Comparison of ENCODE assay signal across 3 cellular contexts in the genomic region with DNA sequence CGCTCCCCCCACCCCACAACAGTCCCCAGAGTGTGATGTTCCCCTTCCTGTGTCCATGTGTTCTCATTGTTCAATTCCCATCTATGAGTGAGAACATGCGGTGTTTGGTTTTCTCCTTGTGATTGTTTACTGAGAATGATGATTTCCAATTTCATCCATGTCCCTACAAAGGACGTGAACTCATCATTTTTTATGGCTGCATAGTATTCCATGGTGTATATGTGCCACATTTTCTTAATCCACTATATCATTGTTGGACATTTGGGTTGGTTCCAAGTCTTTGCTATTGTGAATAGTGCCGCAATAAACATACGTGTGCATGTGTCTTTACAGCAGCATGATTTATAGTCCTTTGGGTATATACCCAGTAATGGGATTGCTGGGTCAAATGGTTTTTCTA. TPM values are rescaled to one million over a fixed set of nuclear protein-coding genes. Genes with fewer than 3 reads are reported as not detected.
DNase-seq lines count a peak whose midpoint lies in the region; ATAC-seq, FAIRE-seq and TF ChIP-seq lines count a peak whose summit lies in the region.
"Not testable (repeated sequence)": the region's sequence is repeated elsewhere in the genome, so short reads cannot be mapped to it uniquely, and the experiment has no call there.
"Had no signal": no experiment of that assay in that cellular context is flagged by ENCODE, and none has a peak within 500 bp of the region (broad histone marks: within the 10 kb centered on the region; RNA-seq: fewer than 3 reads in every experiment).

No MANE protein-coding gene starts in this region.

- TF ChIP-seq CTCF in HEK293 (tag by site-specific recombination; IDR thresholded peaks at IDR 0.05); K562 (IDR thresholded peaks at IDR 0.05 in 2 of 3, conservative IDR thresholded peaks at IDR 0.05 in 1 of 3; ENCODE audit: insufficient read depth in 2 of 3, low read depth in 1 of 3, low read length in 3 of 3): not testable (repeated sequence)

- CTCF ChIA-PET in HEK293 (lab: Yijun Ruan, JAX); K562 (lab: Yijun Ruan, JAX; ENCODE audit: low intra/inter-chr PET ratio): not testable (repeated sequence)

- not testable (repeated sequence) for ATAC-seq in K562

- not testable (repeated sequence) for H3K4me1 ChIP-seq in HEK293 (ENCODE audit: control insufficient read depth, insufficient read depth, low read length); K562 (replicated peaks in 1 of 2; ENCODE audit: control insufficient read depth in 2 of 2, insufficient read depth in 2 of 2, low read length in 2 of 2)

- in situ Hi-C loops in K562 (cut with MboI) = not testable (repeated sequence)

- not testable (repeated sequence) for FAIRE-seq in K562 (lab: Jason Lieb, UNC)

- TF ChIP-seq RAD21 in K562 (CRISPR knock-in tag; conservative IDR thresholded peaks at IDR 0.05 in 1 of 2, IDR thresholded peaks at IDR 0.05 in 1 of 2) = not testable (repeated sequence)

- H3K4me2 ChIP-seq in K562 (ENCODE audit: insufficient read depth, low read length) = not testable (repeated sequence)

- H3K4me3 ChIP-seq in HEK293 (ENCODE audit: low read depth, low read length); K562: not testable (repeated sequence)

- not testable (repeated sequence) for H3K27me3 ChIP-seq in K562 (ENCODE audit: control insufficient read depth in 2 of 2, insufficient read depth in 2 of 2, low read length in 2 of 2)

- BruUV-seq in K562 (replicated peaks; lab: Mats Ljungman, UMichigan) = not testable (repeated sequence)

- intact Hi-C loops in K562 (cut with micrococcal nuclease) = not testable (repeated sequence)

- H3K36me3 ChIP-seq in HEK293 (ENCODE audit: control insufficient read depth in 2 of 2, insufficient read depth in 1 of 2, low read length in 2 of 2); K562 (ENCODE audit: control insufficient read depth, insufficient read depth, low read length): not testable (repeated sequence)

- WGBS in K562 (ENCODE audit: insufficient coverage, low coverage, missing lambda C conversion rate) = 74% methylated on average over 3 of the region's 5 CpGs

- not testable (repeated sequence) for H3K9ac ChIP-seq in K562 (ENCODE audit: insufficient read depth in 1 of 2, low read depth in 2 of 2, low read length in 2 of 2)

- POLR2A ChIA-PET in HEK293 (lab: Yijun Ruan, JAX); K562 (lab: Yijun Ruan, JAX): not testable (repeated sequence)

- not testable (repeated sequence) for H3K9me1 ChIP-seq in K562 (ENCODE audit: control insufficient read depth, insufficient read depth, low read length)

- DNase-seq in K562 (ENCODE audit: extremely low read depth in 1 of 4, low spot score in 3 of 4) = not testable (repeated sequence)

- not testable (repeated sequence) for H3K9me3 ChIP-seq in HEK293 (ENCODE audit: control insufficient read depth, insufficient read depth, low read depth, low read length); K562 (replicated peaks; ENCODE audit: control insufficient read depth, insufficient read depth, low read depth, low read length)

- not testable (repeated sequence) for TF ChIP-seq EP300 in K562 (IDR thresholded peaks at IDR 0.05; ENCODE audit: low read length)

- TF ChIP-seq POLR2A in K562 (conservative IDR thresholded peaks at IDR 0.05) = not testable (repeated sequence)

- not testable (repeated sequence) for H2AFZ ChIP-seq in K562 (ENCODE audit: low read depth, low read length)

- H4K20me1 ChIP-seq in K562 (replicated peaks; ENCODE audit: control insufficient read depth, insufficient read depth, low read length) = not testable (repeated sequence)

- H3K27ac ChIP-seq in HEK293 (ENCODE audit: extremely low read depth, low read depth, low read length); K562 (ENCODE audit: extremely low read depth, low read depth, low read length): not testable (repeated sequence)

- H3K79me2 ChIP-seq in K562 (ENCODE audit: control insufficient read depth, insufficient read depth, low read length) = not testable (repeated sequence)

TF ChIP-seq in HEK293, 187 proteins besides CTCF, POLR2A, EP300 and RAD21:
- TF ChIP-seq, protein P1, sequence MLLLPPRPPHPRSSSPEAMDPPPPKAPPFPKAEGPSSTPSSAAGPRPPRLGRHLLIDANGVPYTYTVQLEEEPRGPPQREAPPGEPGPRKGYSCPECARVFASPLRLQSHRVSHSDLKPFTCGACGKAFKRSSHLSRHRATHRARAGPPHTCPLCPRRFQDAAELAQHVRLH (tag by site-specific recombination; IDR thresholded peaks at IDR 0.05) = 0 out of 2 replicates have a peak, but pooled peaks have one; percentile 26
- TF ChIP-seq ZNF146 (tag by site-specific recombination; IDR thresholded peaks at IDR 0.05) = peak; percentile 83

TF ChIP-seq in K562, 482 proteins besides CTCF, POLR2A, EP300 and RAD21:
- 0 out of 2 replicates have a peak, but pooled peaks have one; percentile 36 for TF ChIP-seq BCOR (IDR thresholded peaks at IDR 0.05)
- TF ChIP-seq KDM1A (IDR thresholded peaks at IDR 0.05) = 0 out of 4 replicates have a peak, but pooled peaks of 1 of the 2 experiments have one; percentile 22
- TF ChIP-seq ZNF146 (CRISPR knock-in tag; IDR thresholded peaks at IDR 0.05; ENCODE audit: unreplicated experiment) = peak; percentile 67

RNA-seq across cellular contexts. Expression of a gene that starts 29.3 kb away (rescaled TPM):
- total RNA-seq in K562 (2011; cell fraction: chromatin; rRNA removed; ENCODE audit: low replicate concordance) = 23.9 and 94.4 TPM in 2 replicates
- 13.2 and 17.4 TPM in 2 replicates for total RNA-seq in K562 (2011; cell fraction: nucleolus; rRNA removed)
- 24.4 and 24.5 TPM in 2 replicates for total RNA-seq in K562 (2011; cell fraction: nucleoplasm; rRNA removed)
- 8.9 and 9.4 TPM in 2 replicates for total RNA-seq in K562 (2014; rRNA removed)
- 14.4 and 16.7 TPM in 2 replicates for total RNA-seq in K562 (2014; rRNA removed; fragmentation: Illumina TruSeq; extraction: Trizol)
- 11.9 and 13.2 TPM in 2 replicates for total RNA-seq in K562 (2015; rRNA removed; fragmentation: Illumina TruSeq; extraction: Trizol)
- 9.0 and 10.2 TPM in 2 replicates for total RNA-seq in K562 (2021)
- 8.1 and 9.1 TPM in 2 replicates for polyA plus RNA-seq in K562 (2011; rRNA removed)
- 2.1 and 4.4 TPM in 2 replicates for polyA plus RNA-seq in K562 (2011; cell fraction: cytosol; rRNA removed)
- polyA plus RNA-seq in K562 (2011; cell fraction: nucleus; rRNA removed) = 5.3 and 7.1 TPM in 2 replicates
- polyA plus RNA-seq in K562 (2012) = 5.6 and 5.7 TPM in 2 replicates
- polyA plus RNA-seq in K562 (2014; fragmentation: Illumina TruSeq; extraction: Trizol) = 8.1 and 8.4 TPM in 2 replicates
- polyA plus RNA-seq in K562 (2014; fragmentation: Nextera tagmentation; extraction: Ambion mirVana) = under 1 TPM; 0.52 to 0.84 TPM
- polyA plus RNA-seq in K562 (2014; rRNA removed) = 5.0 and 5.4 TPM in 2 replicates
- 31.4 and 41.7 TPM in 2 replicates for polyA minus RNA-seq in K562 (2011; rRNA and poly(A)+ RNA removed)
- 8.6 and 13.1 TPM in 2 replicates for polyA minus RNA-seq in K562 (2011; cell fraction: cytosol; rRNA and poly(A)+ RNA removed)
- polyA minus RNA-seq in K562 (2011; cell fraction: nucleus; rRNA and poly(A)+ RNA removed) = 15.1 and 38.3 TPM in 2 replicates
- polyA plus RNA-seq: CD14-positive monocyte had no signal
